In genomic region chr9:90287567-90288274, GRCh38 we compare ENCODE assay signal across 9 cellular contexts.
DNase-seq lines count a peak whose midpoint lies in the region; ATAC-seq and TF ChIP-seq lines count a peak whose summit lies in the region.
"Had no signal": no experiment of that assay in that cellular context is flagged by ENCODE, and none has a peak within 500 bp of the region (broad histone marks: within the 10 kb centered on the region; RNA-seq: fewer than 3 reads in every experiment).

No MANE protein-coding gene starts in this region.

- H2BK120ac ChIP-seq in mesenchymal stem cell (ENCODE audit: low read depth, low read length): no peak overlapping the region

- H3K27me3 ChIP-seq in mesenchymal stem cell (ENCODE audit: control insufficient read depth in 1 of 2, insufficient read depth in 1 of 2, low read length in 2 of 2): no peaks in the 10 kb centered on the region
- H3K27me3 ChIP-seq in gastrocnemius medialis: no peaks in the 10 kb centered on the region
- H3K27me3 ChIP-seq: SJSA1 had no signal

- in situ Hi-C loops in gastrocnemius medialis (cut with MboI; ENCODE audit: low sequenced_read_pairs in 4 of 4): no loop called here

- H3K79me1 ChIP-seq in mesenchymal stem cell (replicated peaks; ENCODE audit: low read length, poor library complexity, severe bottlenecking): no peaks in the 10 kb centered on the region

- WGBS in mesenchymal stem cell: 80% methylated on average over 6 of the region's 9 CpGs

- no peak overlapping the region for H3K4me2 ChIP-seq in mesenchymal stem cell (ENCODE audit: low read length, poor library complexity, severe bottlenecking)

- no peak overlapping the region for H2BK15ac ChIP-seq in mesenchymal stem cell (ENCODE audit: low read depth, poor library complexity, severe bottlenecking)

- no peak for DNase-seq in mesenchymal stem cell
- no peak for DNase-seq in foreskin melanocyte
- DNase-seq in cardiac septum (ENCODE audit: low spot score): no peak
- DNase-seq in gastrocnemius medialis: no peak
- no peak for DNase-seq in NOMO-1 treated with DMSO at 0.1 percent for 48 hours (lab: John Stamatoyannopoulos, UW; ENCODE audit: unreplicated experiment)

- intact Hi-C loops in cardiac septum (cut with DNase I): no loop called here
- intact Hi-C loops in gastrocnemius medialis (cut with DNase I; ENCODE audit: low total_unique reads): no loop called here

- H3K9me3 ChIP-seq in mesenchymal stem cell (ENCODE audit: control insufficient read depth, low read length) (no peaks in the 10 kb centered on the region), gastrocnemius medialis (no peaks in the 10 kb centered on the region)
- H3K9me3 ChIP-seq: SJSA1 had no signal

- H4K8ac ChIP-seq in mesenchymal stem cell (ENCODE audit: low read length): no peak overlapping the region

- peaks cover 7% of the 10 kb centered on the region for H3K4me1 ChIP-seq in mesenchymal stem cell (ENCODE audit: control insufficient read depth, insufficient read depth, low read depth, low read length)
- no peaks in the 10 kb centered on the region for H3K4me1 ChIP-seq in gastrocnemius medialis
- H3K4me1 ChIP-seq: SJSA1 had no signal

- H3K4ac ChIP-seq in mesenchymal stem cell (ENCODE audit: low read depth in 1 of 2, low read length in 2 of 2): no peak overlapping the region

- no peak overlapping the region for H2BK12ac ChIP-seq in mesenchymal stem cell (ENCODE audit: low read length in 2 of 2)

- no peak for TF ChIP-seq CTCF in gastrocnemius medialis (IDR thresholded peaks at IDR 0.05 in 4 of 5, conservative IDR thresholded peaks at IDR 0.05 in 1 of 5)

- H3K14ac ChIP-seq in mesenchymal stem cell (ENCODE audit: low read length in 2 of 2): no peak overlapping the region

- H3K36me3 ChIP-seq in mesenchymal stem cell (ENCODE audit: control insufficient read depth in 1 of 2, insufficient read depth in 2 of 2, low read depth in 1 of 2, low read length in 2 of 2) (no peaks in the 10 kb centered on the region), gastrocnemius medialis (no peaks in the 10 kb centered on the region)
- H3K36me3 ChIP-seq: SJSA1 had no signal

- no peak overlapping the region for H4K91ac ChIP-seq in mesenchymal stem cell (ENCODE audit: low read length)

- no peak overlapping the region for H3K18ac ChIP-seq in mesenchymal stem cell (ENCODE audit: low read depth in 1 of 2, low read length in 2 of 2)

- peak overlapping the region; percentile 33 for H2AK5ac ChIP-seq in mesenchymal stem cell (ENCODE audit: low read length, severe bottlenecking)

- H3K4me3 ChIP-seq in mesenchymal stem cell (ENCODE audit: insufficient read depth in 1 of 2, low read depth in 1 of 2, low read length in 2 of 2) (no peak overlapping the region), gastrocnemius medialis (no peak overlapping the region)
- H3K4me3 ChIP-seq: SJSA1 had no signal

- no peak for TF ChIP-seq POLR2A in gastrocnemius medialis (IDR thresholded peaks at IDR 0.05)

- H3K27ac ChIP-seq in mesenchymal stem cell (ENCODE audit: low read length, poor library complexity, severe bottlenecking) (peak overlapping the region; percentile 6), gastrocnemius medialis (no peak overlapping the region)
- H3K27ac ChIP-seq: SJSA1 had no signal

- no peak overlapping the region for H3K23ac ChIP-seq in mesenchymal stem cell (ENCODE audit: low read length in 2 of 2)

- H2AFZ ChIP-seq in mesenchymal stem cell (ENCODE audit: low read depth, low read length): no peak overlapping the region

- no peak overlapping the region for H3K9ac ChIP-seq in mesenchymal stem cell (ENCODE audit: low read length)

- H2BK5ac ChIP-seq in mesenchymal stem cell (ENCODE audit: low read depth, low read length, poor library complexity, severe bottlenecking): no peak overlapping the region

- ATAC-seq in GM18861 (IDR thresholded peaks at IDR 0.05; ENCODE audit: unreplicated experiment): peak; percentile 95
- peak; percentile 98 for ATAC-seq in GM21447 (IDR thresholded peaks at IDR 0.05; ENCODE audit: unreplicated experiment)
- peak; percentile 91 for ATAC-seq in HG03439 (IDR thresholded peaks at IDR 0.05; ENCODE audit: unreplicated experiment)
- no peak for ATAC-seq in gastrocnemius medialis

Comparison
In these comparisons a context has a peak if more than half of its experiments do, and no peak if none do; other contexts are left out.
1. ATAC-seq: peak in GM18861 (single experiment), GM21447 (single experiment) and HG03439 (single experiment); none in gastrocnemius medialis (0 of 2).